24 cellular contexts compared by ENCODE assay signal in the genomic region with DNA sequence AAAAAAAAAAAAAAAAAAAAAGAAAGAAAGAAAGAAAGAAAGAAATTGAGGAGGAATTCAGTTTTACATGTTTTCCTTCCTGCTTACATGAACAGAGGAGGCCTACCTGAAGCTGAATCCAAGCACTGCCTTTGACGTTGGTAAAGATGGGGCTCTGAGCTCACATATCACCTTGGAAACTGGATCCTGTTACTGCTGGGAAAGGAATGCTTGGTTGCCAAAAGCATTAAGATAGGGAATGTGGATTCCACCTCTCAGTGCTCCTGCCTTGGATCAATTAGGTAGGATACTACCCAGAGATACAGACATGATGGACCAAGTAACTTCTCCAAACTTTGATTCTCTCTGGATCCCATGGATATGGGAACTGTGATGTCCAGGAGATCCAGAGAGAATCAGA.
"Had no signal": no experiment of that assay in that cellular context is flagged by ENCODE, and none has a peak within 500 bp of the region (broad histone marks: within the 10 kb centered on the region; RNA-seq: fewer than 3 reads in every experiment).

No MANE protein-coding gene starts in this region.

- H3K36me3 Mint-ChIP-seq: memory B cell; mesothelial cell of epicardium; naive B cell; natural killer cell treated with Interleukin-12 subunit alpha and Interleukin-12 subunit beta and Interleukin-15 and Interleukin-18, amount 100 ng/mL, for 72 hours; stimulated activated memory B cell treated with anti-CD40 and anti-IgM and Interleukin-4, amounts not matched to agents 10 μg/mL and 1 μg/mL and 100 μg/mL, for 72 hours; type B pancreatic cell had no signal

- H3K4me3 ChIP-seq: dorsolateral prefrontal cortex, lung, mucosa of descending colon, neural progenitor cell, prostate gland, right atrium auricular region, sigmoid colon, testis, tibial artery had no signal

- H3K9me3 ChIP-seq: mucosa of descending colon, prostate gland, right atrium auricular region, sigmoid colon, testis, tibial artery had no signal

- H3K4me1 Mint-ChIP-seq: memory B cell; mesothelial cell of epicardium; naive B cell; stimulated activated memory B cell treated with anti-CD40 and anti-IgM and Interleukin-4, amounts not matched to agents 10 μg/mL and 1 μg/mL and 100 μg/mL, for 72 hours had no signal

- FAIRE-seq: colon had no signal

- H3K27me3 ChIP-seq: neural progenitor cell, right atrium auricular region, sigmoid colon, testis, tibial artery had no signal

- H3K27ac Mint-ChIP-seq: memory B cell; mesothelial cell of epicardium; naive B cell; natural killer cell treated with Interleukin-12 subunit alpha and Interleukin-12 subunit beta and Interleukin-15 and Interleukin-18, amount 100 ng/mL, for 72 hours; neural progenitor cell; stimulated activated memory B cell treated with anti-CD40 and anti-IgM and Interleukin-4, amounts not matched to agents 10 μg/mL and 1 μg/mL and 100 μg/mL, for 72 hours; type B pancreatic cell had no signal

- H2AFZ ChIP-seq: neural progenitor cell had no signal

- H3K9me3 Mint-ChIP-seq: memory B cell; mesothelial cell of epicardium; natural killer cell treated with Interleukin-12 subunit alpha and Interleukin-12 subunit beta and Interleukin-15 and Interleukin-18, amount 100 ng/mL, for 72 hours; type B pancreatic cell had no signal

- H3K36me3 ChIP-seq: neural progenitor cell, prostate gland, right atrium auricular region, sigmoid colon, tibial artery had no signal

- H3K4me3 Mint-ChIP-seq: memory B cell; mesothelial cell of epicardium; naive B cell; natural killer cell treated with Interleukin-12 subunit alpha and Interleukin-12 subunit beta and Interleukin-15 and Interleukin-18, amount 100 ng/mL, for 72 hours; neural progenitor cell; stimulated activated memory B cell treated with anti-CD40 and anti-IgM and Interleukin-4, amounts not matched to agents 10 μg/mL and 1 μg/mL and 100 μg/mL, for 72 hours; type B pancreatic cell had no signal

- H3K4me1 ChIP-seq: neural progenitor cell, prostate gland, right atrium auricular region, sigmoid colon, testis had no signal

- DNase-seq: dorsolateral prefrontal cortex; effector CD4-positive, alpha-beta T cell; foreskin melanocyte; hypothalamus; kidney; mucosa of descending colon; naive B cell; sigmoid colon; stimulated activated CD4-positive, alpha-beta T cell treated with anti-CD3 and anti-CD28 coated beads, Interleukin-4, amount 100 ng/mL, for 4 hours; stimulated activated naive CD8-positive, alpha-beta T cell treated with anti-CD3 and anti-CD28 coated beads, Interleukin-15, Interleukin-2, amounts not matched to agents 100 U/mL and 50 U/mL, for 24 hours; substantia nigra; testis; tibial artery had no signal

- H3K9ac ChIP-seq: neural progenitor cell had no signal

- H3K27ac ChIP-seq: dorsolateral prefrontal cortex, epithelial cell of prostate, neural progenitor cell, prostate gland, right atrium auricular region, testis, tibial artery had no signal

- H3K4me2 ChIP-seq: neural progenitor cell had no signal

- H3K27me3 Mint-ChIP-seq: memory B cell; stimulated activated memory B cell treated with anti-CD40 and anti-IgM and Interleukin-4, amounts not matched to agents 10 μg/mL and 1 μg/mL and 100 μg/mL, for 72 hours; type B pancreatic cell had no signal
